Comparison of ENCODE assay signal across 8 cellular contexts in the genomic region with DNA sequence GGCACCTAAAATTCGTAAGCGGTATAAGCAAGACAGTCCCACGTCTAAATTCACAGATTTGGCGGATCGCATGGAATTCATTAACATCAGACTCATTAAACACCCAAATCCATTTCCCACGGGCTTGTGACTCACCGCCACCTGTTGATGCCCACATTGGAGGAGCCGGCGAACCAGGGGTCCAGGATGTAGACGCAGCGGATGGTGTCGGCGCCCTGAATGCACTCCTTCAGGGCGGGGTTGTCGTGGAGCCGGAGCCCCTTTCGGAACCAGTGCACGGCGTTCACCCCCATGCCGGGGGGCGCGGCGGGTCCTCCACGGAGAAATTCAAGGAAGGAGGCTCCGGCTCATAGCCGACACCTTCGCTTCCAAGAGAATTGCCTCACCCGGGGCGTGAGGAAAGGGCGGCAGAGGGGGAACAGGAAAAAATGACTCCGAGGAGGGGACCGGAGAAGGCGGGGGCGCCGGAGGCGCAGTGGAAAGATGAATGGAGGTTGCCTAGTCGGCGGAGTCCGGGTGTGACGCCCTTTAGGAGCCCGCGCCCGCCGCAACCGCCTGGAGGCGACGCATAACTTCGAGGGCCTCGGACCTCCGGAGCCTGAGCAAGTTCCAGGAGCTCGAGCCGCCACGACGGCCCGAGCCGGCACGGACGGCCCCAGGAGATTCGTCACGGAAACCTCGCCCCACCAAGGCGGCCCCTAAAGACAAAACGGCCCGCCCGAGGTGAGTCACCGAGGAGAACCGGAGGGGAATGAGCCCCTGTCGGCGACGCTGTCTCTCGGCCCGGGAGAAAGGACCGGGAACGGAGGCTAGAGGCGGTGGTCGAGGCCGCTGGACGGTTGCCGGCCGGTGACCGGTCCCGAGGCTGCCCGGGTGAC.
DNase-seq lines count a peak whose midpoint lies in the region; ATAC-seq and TF ChIP-seq lines count a peak whose summit lies in the region.

No MANE protein-coding gene starts in this region.

- in situ Hi-C loops in astrocyte of the spinal cord (cut with HindIII; ENCODE audit: low sequenced_read_pairs), result no loop called here

- no peak overlapping the region for H3K27ac Mint-ChIP-seq in T-helper 2 cell treated with Interferon-gamma antibody and Interleukin-4, amounts not matched to agents 5 μg/mL and 100 μg/mL, for 36 hours

- H3K4me3 ChIP-seq in astrocyte of the spinal cord (ENCODE audit: low read depth, low read length), result peak overlapping the region; percentile 64

- H3K27me3 Mint-ChIP-seq in T-helper 2 cell treated with Interferon-gamma antibody and Interleukin-4, amounts not matched to agents 5 μg/mL and 100 μg/mL, for 36 hours (ENCODE audit: low read depth), result peaks cover 8% of the 10 kb centered on the region

- no peak for TF ChIP-seq CTCF in astrocyte of the spinal cord (IDR thresholded peaks at IDR 0.05; ENCODE audit: low read depth, low read length)

- ATAC-seq in HG03442 (IDR thresholded peaks at IDR 0.05; ENCODE audit: unreplicated experiment), result peak; percentile 24

- H3K4me3 Mint-ChIP-seq in T-helper 2 cell treated with Interferon-gamma antibody and Interleukin-4, amounts not matched to agents 5 μg/mL and 100 μg/mL, for 36 hours, result no peak overlapping the region

- TF ChIP-seq POLR2A in GM19099 (IDR thresholded peaks at IDR 0.05; ENCODE audit: extremely low read depth, insufficient read length, low read depth), result peak; percentile 20

- DNase-seq in Ammon's horn (ENCODE audit: low spot score), result peak; percentile 43
- peak; percentile 76 for DNase-seq in T-helper 2 cell treated with Interferon-gamma antibody and Interleukin-4, amounts not matched to agents 5 μg/mL and 100 μg/mL, for 36 hours (ENCODE audit: low spot score)
- DNase-seq in astrocyte of the spinal cord (ENCODE audit: low read depth, low spot score), result no peak
- peak; percentile 80 for DNase-seq in islet precursor cell
- peak; percentile 57 to 63 for DNase-seq in stimulated activated CD4-positive, alpha-beta T cell treated with anti-CD3 and anti-CD28 coated beads, Interleukin-15, amount 100 ng/mL, for 1 hour (ENCODE audit: low read depth in 1 of 2, low spot score in 1 of 2)
- DNase-seq in HuH-7 (ENCODE audit: low spot score), result no peak

- peaks cover 2% of the 10 kb centered on the region for H3K4me1 Mint-ChIP-seq in T-helper 2 cell treated with Interferon-gamma antibody and Interleukin-4, amounts not matched to agents 5 μg/mL and 100 μg/mL, for 36 hours (ENCODE audit: low read depth)

- H3K36me3 Mint-ChIP-seq in T-helper 2 cell treated with Interferon-gamma antibody and Interleukin-4, amounts not matched to agents 5 μg/mL and 100 μg/mL, for 36 hours (ENCODE audit: low read depth), result no peaks in the 10 kb centered on the region

- peaks cover 7% of the 10 kb centered on the region for H3K9me3 Mint-ChIP-seq in T-helper 2 cell treated with Interferon-gamma antibody and Interleukin-4, amounts not matched to agents 5 μg/mL and 100 μg/mL, for 36 hours

Comparison
In these comparisons a context has a peak if more than half of its experiments do, and no peak if none do; other contexts are left out.
1. DNase-seq: peak in Ammon's horn (single experiment), T-helper 2 cell treated with Interferon-gamma antibody and Interleukin-4, amounts not matched to agents 5 μg/mL and 100 μg/mL, for 36 hours (single experiment), islet precursor cell (single experiment) and stimulated activated CD4-positive, alpha-beta T cell treated with anti-CD3 and anti-CD28 coated beads, Interleukin-15, amount 100 ng/mL, for 1 hour (2 of 2); none in astrocyte of the spinal cord (single experiment) and HuH-7 (single experiment).